In genomic region chrY:21586454-21586853, GRCh38 we compare ENCODE assay signal across 16 cellular contexts. TPM values are rescaled to one million over a fixed set of nuclear protein-coding genes. Genes with fewer than 3 reads are reported as not detected.
"Had no signal": no experiment of that assay in that cellular context is flagged by ENCODE, and none has a peak within 500 bp of the region (broad histone marks: within the 10 kb centered on the region; RNA-seq: fewer than 3 reads in every experiment).

No MANE protein-coding gene starts in this region.

RNA-seq across cellular contexts. Expression of gene RBMY1A1, which starts 51.8 kb away (rescaled TPM):
- total RNA-seq: natural killer cell treated with Interleukin-12 subunit alpha and Interleukin-12 subunit beta and Interleukin-15 and Interleukin-18, amount 100 ng/mL, for 72 hours; neural crest cell; omental fat pad; osteocyte; pancreas; posterior vena cava; right atrium auricular region; sciatic nerve; smooth muscle cell; spleen; suprapubic skin; transverse colon; upper lobe of right lung; urinary bladder; uterus had no signal
- polyA plus RNA-seq: pancreas, smooth muscle cell, spleen, thymus, urinary bladder had no signal
